In the genomic region with DNA sequence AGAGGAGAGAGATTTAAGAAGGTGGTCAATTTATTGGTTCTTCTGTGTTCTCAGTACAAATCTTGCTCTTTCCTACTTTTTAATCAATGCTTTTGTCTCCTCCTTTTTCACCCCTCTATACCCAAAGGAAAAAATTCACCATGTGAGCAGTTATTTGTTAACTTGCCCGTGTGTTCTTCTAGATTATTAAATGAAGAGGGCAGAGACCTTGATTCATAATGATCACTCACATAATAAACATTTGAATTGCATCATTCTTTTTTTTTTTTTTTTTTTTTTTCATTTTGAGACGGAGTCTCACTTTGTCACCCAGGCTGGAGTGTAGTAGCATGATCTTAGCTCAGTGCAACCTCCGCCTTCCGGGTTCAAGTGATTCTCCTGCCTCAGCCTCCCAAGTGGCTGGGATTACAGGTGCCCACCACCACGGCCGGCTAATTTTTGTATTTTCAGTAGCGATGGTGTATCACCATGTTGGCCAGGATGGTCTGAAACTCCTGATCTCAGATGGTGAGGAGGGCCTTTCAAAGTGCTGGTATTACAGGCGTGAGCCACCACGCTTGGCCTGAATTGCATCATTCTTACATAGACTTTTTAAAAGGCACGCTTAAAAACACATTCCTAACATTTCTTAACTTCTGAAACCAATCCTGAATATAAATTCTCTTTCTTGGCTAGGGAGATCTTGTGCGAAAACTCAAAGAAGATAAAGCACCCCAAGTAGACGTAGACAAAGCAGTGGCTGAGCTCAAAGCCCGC, we compare ENCODE assay signal across 16 cellular contexts. TPM values are rescaled to one million over a fixed set of nuclear protein-coding genes. Genes with fewer than 3 reads are reported as not detected.
A peak's percentile ranks its signal among the peaks of the same experiment; 100 is the strongest.
DNase-seq lines count a peak whose midpoint lies in the region; ATAC-seq and TF ChIP-seq lines count a peak whose summit lies in the region.
"Had no signal": no experiment of that assay in that cellular context is flagged by ENCODE, and none has a peak within 500 bp of the region (broad histone marks: within the 10 kb centered on the region; RNA-seq: fewer than 3 reads in every experiment).

No MANE protein-coding gene starts in this region.

- H3K4me1 Mint-ChIP-seq in MCF 10A (ENCODE audit: insufficient read depth, unreplicated experiment), result peaks cover 14% of the 10 kb centered on the region
- H3K4me1 Mint-ChIP-seq in endodermal cell, result peaks cover 20% of the 10 kb centered on the region
- peaks cover 26% of the 10 kb centered on the region for H3K4me1 Mint-ChIP-seq in stimulated activated effector memory CD8-positive, alpha-beta T cell treated with anti-CD3 and anti-CD28 coated beads, Interleukin-12 subunit alpha, Interleukin-12 subunit beta, amount 100 ng/mL, for 72 hours

- H3K27ac Mint-ChIP-seq in MCF 10A (ENCODE audit: low read depth, unreplicated experiment) (peak overlapping the region; percentile 99), endodermal cell (peak overlapping the region; percentile 22)
- H3K27ac Mint-ChIP-seq in stimulated activated effector memory CD8-positive, alpha-beta T cell treated with anti-CD3 and anti-CD28 coated beads, Interleukin-12 subunit alpha, Interleukin-12 subunit beta, amount 100 ng/mL, for 72 hours, result peak overlapping the region; percentile 41

- no peak overlapping the region for H3K27ac ChIP-seq in breast epithelium
- no peak overlapping the region for H3K27ac ChIP-seq in endodermal cell (ENCODE audit: low read depth, low read length)
- H3K27ac ChIP-seq: thoracic aorta had no signal

- intact Hi-C loops in MCF 10A (cut with micrococcal nuclease) (no loop called here), breast epithelium (cut with DNase I; ENCODE audit: low total_unique reads) (no loop called here), mucosa of descending colon (cut with DNase I, micrococcal nuclease) (no loop called here)

- no peaks in the 10 kb centered on the region for H3K9me3 Mint-ChIP-seq in MCF 10A (ENCODE audit: unreplicated experiment)
- H3K9me3 Mint-ChIP-seq in endodermal cell, result no peaks in the 10 kb centered on the region
- H3K9me3 Mint-ChIP-seq in stimulated activated effector memory CD8-positive, alpha-beta T cell treated with anti-CD3 and anti-CD28 coated beads, Interleukin-12 subunit alpha, Interleukin-12 subunit beta, amount 100 ng/mL, for 72 hours, result no peaks in the 10 kb centered on the region
- H3K9me3 Mint-ChIP-seq: CD14-positive monocyte had no signal

- H3K27me3 Mint-ChIP-seq in MCF 10A (ENCODE audit: insufficient read depth, unreplicated experiment) (no peaks in the 10 kb centered on the region), endodermal cell (ENCODE audit: insufficient read depth) (no peaks in the 10 kb centered on the region)

- H3K9me3 ChIP-seq in breast epithelium (no peaks in the 10 kb centered on the region), endodermal cell (ENCODE audit: control insufficient read depth, low read length) (no peaks in the 10 kb centered on the region), mucosa of descending colon (no peaks in the 10 kb centered on the region)
- H3K9me3 ChIP-seq: HAP-1, thoracic aorta had no signal

- 94% methylated on average over 3 to 12 of the region's 13 CpGs for WGBS in endodermal cell (ENCODE audit: insufficient coverage in 1 of 2, insufficient read length in 1 of 2), 2 experiments

- no peak for TF ChIP-seq POLR2A in breast epithelium (IDR thresholded peaks at IDR 0.05)

- CTCF ChIA-PET in MCF 10A (lab: Yijun Ruan, JAX), result interaction anchor here (0.6 kb wide), 1 partner anchor 1892 kb away, joined by 3 read pairs; the partner anchor contains the start of gene LSM5

- no peaks in the 10 kb centered on the region for H3K4me1 ChIP-seq in breast epithelium
- H3K4me1 ChIP-seq in endodermal cell (ENCODE audit: control insufficient read depth, insufficient read depth, low read length), result peaks cover 4% of the 10 kb centered on the region
- peaks cover 6% of the 10 kb centered on the region for H3K4me1 ChIP-seq in mucosa of descending colon (ENCODE audit: low read depth)

- no peak overlapping the region for H3K4me3 ChIP-seq in breast epithelium
- H3K4me3 ChIP-seq in endodermal cell (ENCODE audit: low read length), result no peak overlapping the region
- no peak overlapping the region for H3K4me3 ChIP-seq in mucosa of descending colon
- H3K4me3 ChIP-seq: HAP-1, thoracic aorta had no signal

- H3K36me3 ChIP-seq in breast epithelium, result no peaks in the 10 kb centered on the region
- H3K36me3 ChIP-seq in endodermal cell (ENCODE audit: control insufficient read depth, insufficient read depth, low read length), result peaks cover 44% of the 10 kb centered on the region
- no peaks in the 10 kb centered on the region for H3K36me3 ChIP-seq in mucosa of descending colon (ENCODE audit: low read depth)

- H3K4me3 Mint-ChIP-seq in MCF 10A (ENCODE audit: unreplicated experiment), result peak overlapping the region; percentile 67
- no peak overlapping the region for H3K4me3 Mint-ChIP-seq in endodermal cell
- peak overlapping the region; percentile 100 for H3K4me3 Mint-ChIP-seq in stimulated activated effector memory CD8-positive, alpha-beta T cell treated with anti-CD3 and anti-CD28 coated beads, Interleukin-12 subunit alpha, Interleukin-12 subunit beta, amount 100 ng/mL, for 72 hours
- H3K4me3 Mint-ChIP-seq: CD14-positive monocyte had no signal

- POLR2A ChIA-PET in MCF 10A (lab: Yijun Ruan, JAX), result interaction anchor here (0.6 to 1.6 kb wide), 3 partner anchors 10 to 48 kb away, joined by 3 to 7 read pairs (median 3); no protein-coding TSS in a partner anchor

- peak; percentile 9 for DNase-seq in MCF 10A (ENCODE audit: unreplicated experiment)
- no peak for DNase-seq in breast epithelium (ENCODE audit: low spot score in 2 of 2)
- DNase-seq in RKO (ENCODE audit: low spot score), result peak; percentile 62
- no peak for DNase-seq in endodermal cell
- no peak for DNase-seq in stimulated activated effector memory CD8-positive, alpha-beta T cell treated with anti-CD3 and anti-CD28 coated beads, Interleukin-12 subunit alpha, Interleukin-12 subunit beta, amount 100 ng/mL, for 72 hours (ENCODE audit: low spot score in 2 of 2)
- DNase-seq in mucosa of descending colon, result no peak
- DNase-seq: activated gamma-delta T cell treated with Interleukin-2 at 50 U/mL for 16 hours; effector CD4-positive, alpha-beta T cell; KG1; NCI-H2227 treated with DMSO at 0.1 percent for 48 hours; retina had no signal

- no peak for ATAC-seq in stimulated activated effector memory CD8-positive, alpha-beta T cell treated with anti-CD3 and anti-CD28 coated beads, Interleukin-12 subunit alpha, Interleukin-12 subunit beta, amount 100 ng/mL, for 72 hours
- ATAC-seq in GM21737 (IDR thresholded peaks at IDR 0.05; ENCODE audit: unreplicated experiment) (no peak), mucosa of descending colon (no peak), GM21528 (IDR thresholded peaks at IDR 0.05; ENCODE audit: low FRiP score, unreplicated experiment) (no peak)

- H3K27me3 ChIP-seq in breast epithelium, result no peaks in the 10 kb centered on the region
- no peaks in the 10 kb centered on the region for H3K27me3 ChIP-seq in endodermal cell (ENCODE audit: control insufficient read depth, insufficient read depth, low read length, poor library complexity, severe bottlenecking)

- TF ChIP-seq CTCF in MCF 10A (IDR thresholded peaks at IDR 0.05; ENCODE audit: unreplicated experiment) (no peak), breast epithelium (IDR thresholded peaks at IDR 0.05) (no peak), endodermal cell (conservative IDR thresholded peaks at IDR 0.05) (no peak), mucosa of descending colon (IDR thresholded peaks at IDR 0.05) (no peak)

- H3K36me3 Mint-ChIP-seq in MCF 10A (ENCODE audit: insufficient read depth, unreplicated experiment), result peaks cover 64% of the 10 kb centered on the region
- peaks cover 45% of the 10 kb centered on the region for H3K36me3 Mint-ChIP-seq in endodermal cell (ENCODE audit: low read depth)
- peaks cover 95% of the 10 kb centered on the region for H3K36me3 Mint-ChIP-seq in stimulated activated effector memory CD8-positive, alpha-beta T cell treated with anti-CD3 and anti-CD28 coated beads, Interleukin-12 subunit alpha, Interleukin-12 subunit beta, amount 100 ng/mL, for 72 hours

- no peak overlapping the region for H3K9ac ChIP-seq in endodermal cell (ENCODE audit: extremely low read depth, low read length, poor library complexity, severe bottlenecking)

- BruUV-seq in MCF 10A (replicated peaks; lab: Mats Ljungman, UMichigan), result no TSS peak

RNA-seq across cellular contexts. Expression of gene GARS1, which starts 3.6 kb away (rescaled TPM):
- 325 and 386 TPM in 2 replicates for total RNA-seq in MCF 10A (2022)
- total RNA-seq in breast epithelium, result 10 to 100 TPM; 50.9 to 66.9 (median 56.8) TPM
- total RNA-seq in endodermal cell, result 100 to 1,000 TPM; 113 to 121 TPM
- 128 TPM for polyA plus RNA-seq in endodermal cell (2013, experiment 1 of 2)
- polyA plus RNA-seq in endodermal cell (2013, experiment 2 of 2), result 87.1 TPM
- 10 to 100 TPM; 46.2 to 68.6 (median 55.0) TPM for total RNA-seq in mucosa of descending colon

Comparison
In these comparisons a context has a peak if more than half of its experiments do, and no peak if none do; other contexts are left out.
1. DNase-seq: peak in MCF 10A (single experiment) and RKO (single experiment); none in breast epithelium (0 of 2), endodermal cell (single experiment), stimulated activated effector memory CD8-positive, alpha-beta T cell treated with anti-CD3 and anti-CD28 coated beads, Interleukin-12 subunit alpha, Interleukin-12 subunit beta, amount 100 ng/mL, for 72 hours (0 of 2) and mucosa of descending colon (0 of 3).
2. H3K27ac Mint-ChIP-seq: peak in every context shown above with its lines; median percentile 99 in MCF 10A; 41 in stimulated activated effector memory CD8-positive, alpha-beta T cell treated with anti-CD3 and anti-CD28 coated beads, Interleukin-12 subunit alpha, Interleukin-12 subunit beta, amount 100 ng/mL, for 72 hours; 22 in endodermal cell.